In genomic region chr2:83531211-83531610, GRCh38 we compare ENCODE assay signal across 22 cellular contexts.
DNase-seq lines count a peak whose midpoint lies in the region; ATAC-seq and TF ChIP-seq lines count a peak whose summit lies in the region.
"Had no signal": no experiment of that assay in that cellular context is flagged by ENCODE, and none has a peak within 500 bp of the region (broad histone marks: within the 10 kb centered on the region; RNA-seq: fewer than 3 reads in every experiment).

No MANE protein-coding gene starts in this region.

- ATAC-seq in HG03354 (IDR thresholded peaks at IDR 0.05; ENCODE audit: poor library complexity, severe bottlenecking, unreplicated experiment): no peak
- ATAC-seq: heart right ventricle, right cardiac atrium had no signal

- 57 to 68% (median 62%) methylated on average over 3 of the region's 3 CpGs for WGBS in stomach, 5 donors

- no peak for TF ChIP-seq POLR2A in stomach (IDR thresholded peaks at IDR 0.05)

- H3K27ac ChIP-seq in stomach: no peak overlapping the region
- H3K27ac ChIP-seq: BLaER1, heart right ventricle, suprapubic skin had no signal

- H3K27me3 ChIP-seq in stomach: no peaks in the 10 kb centered on the region
- H3K27me3 ChIP-seq: BLaER1, heart right ventricle, suprapubic skin had no signal

- TF ChIP-seq EP300 in stomach (IDR thresholded peaks at IDR 0.05): no peak

- H3K36me3 ChIP-seq in stomach: no peaks in the 10 kb centered on the region
- H3K36me3 ChIP-seq: BLaER1, heart right ventricle, suprapubic skin had no signal

- H3K9me3 ChIP-seq in stomach: no peaks in the 10 kb centered on the region
- H3K9me3 ChIP-seq: BLaER1, SK-N-SH, suprapubic skin had no signal

- H3K4me3 ChIP-seq in stomach: no peak overlapping the region
- H3K4me3 ChIP-seq: BLaER1, heart right ventricle, suprapubic skin had no signal

- DNase-seq in COLO829 (ENCODE audit: low spot score) (peak; percentile 9), NCI-H1092 treated with DMSO at 0.1 percent for 48 hours (lab: John Stamatoyannopoulos, UW) (peak; percentile 82), NCI-H524 (lab: John Stamatoyannopoulos, UW) (peak; percentile 67 to 76), foreskin melanocyte (peak; percentile 98), NCI-H1048 (lab: John Stamatoyannopoulos, UW) (no peak), kidney tubule cell (ENCODE audit: low spot score) (no peak), stomach (no peak)
- DNase-seq: activated CD4-positive, alpha-beta memory T cell treated with anti-CD3 and anti-CD28 coated beads for 36 hours; activated CD4-positive, CD25-positive, alpha-beta regulatory T cell; activated gamma-delta T cell treated with Interleukin-2 at 50 U/mL for 16 hours; activated T-cell treated with anti-CD3 and anti-CD28 coated beads for 4 hours; cortex of kidney; DMS79; heart right ventricle; KBM-7; right cardiac atrium; SK-N-SH; stimulated activated CD4-positive, alpha-beta T cell treated with anti-CD3 and anti-CD28 coated beads, Interleukin-15, amount 100 ng/mL, for 24 hours; T-helper 9 cell had no signal

- H3K4me1 ChIP-seq in stomach: no peaks in the 10 kb centered on the region
- H3K4me1 ChIP-seq: BLaER1, heart right ventricle, suprapubic skin had no signal

- TF ChIP-seq CTCF in stomach (IDR thresholded peaks at IDR 0.05): no peak

- intact Hi-C loops in stomach (cut with DNase I; ENCODE audit: low total_unique reads): no loop called here

Comparison
In these comparisons a context has a peak if more than half of its experiments do, and no peak if none do; other contexts are left out.
1. DNase-seq: peak in COLO829 (single experiment), NCI-H1092 treated with DMSO at 0.1 percent for 48 hours (single experiment), NCI-H524 (2 of 2) and foreskin melanocyte (single experiment); none in NCI-H1048 (single experiment), kidney tubule cell (single experiment) and stomach (single experiment).